12 cellular contexts compared by ENCODE assay signal in the genomic region with DNA sequence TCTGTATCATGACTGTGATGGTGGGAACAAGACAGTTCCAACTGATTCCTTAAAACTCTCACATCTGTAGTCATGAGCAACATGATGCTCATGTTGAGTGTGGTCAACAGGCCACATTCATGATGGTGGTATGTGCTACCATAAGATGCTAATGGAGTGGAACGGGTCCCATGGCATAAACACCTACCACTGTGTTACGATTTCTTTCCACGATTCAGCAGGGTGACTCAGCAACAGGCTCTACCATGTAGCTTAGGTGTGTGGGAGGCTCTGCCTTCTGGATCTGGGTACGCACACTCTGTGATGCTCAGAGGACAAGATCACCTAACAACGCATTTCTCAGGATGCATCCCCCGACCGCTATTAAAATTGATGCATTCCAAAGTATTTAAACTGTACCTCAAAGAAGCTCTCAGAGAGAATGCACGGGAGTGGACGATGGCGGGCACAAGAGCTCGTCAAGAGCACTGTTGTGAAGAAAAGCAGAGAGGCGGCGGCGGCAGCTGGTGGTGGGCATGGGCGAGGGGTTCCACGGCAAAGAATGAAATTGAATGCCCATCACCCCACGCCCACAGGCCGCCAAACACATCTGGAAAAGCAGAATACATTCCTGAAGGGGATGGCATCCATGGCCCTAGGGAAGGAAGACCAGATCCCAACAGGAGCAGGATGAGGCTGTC.
A peak's percentile ranks its signal among the peaks of the same experiment; 100 is the strongest.
DNase-seq lines count a peak whose midpoint lies in the region; TF ChIP-seq lines count a peak whose summit lies in the region.
"Had no signal": no experiment of that assay in that cellular context is flagged by ENCODE, and none has a peak within 500 bp of the region (broad histone marks: within the 10 kb centered on the region; RNA-seq: fewer than 3 reads in every experiment).

No MANE protein-coding gene starts in this region.

- no peak overlapping the region for H3K4me3 ChIP-seq in lower leg skin (ENCODE audit: low read depth, poor library complexity, severe bottlenecking)
- H3K4me3 ChIP-seq: hepatocyte had no signal

- peaks cover 61% of the 10 kb centered on the region for H3K4me1 Mint-ChIP-seq in T-helper 1 cell treated with Interleukin-12 subunit alpha and Interleukin-12 subunit beta and Interleukin-4 antibody, amounts not matched to agents 30 μg/mL and 1 μg/mL, for 36 hours (ENCODE audit: low read depth)
- H3K4me1 Mint-ChIP-seq in activated T-cell treated with anti-CD3 and anti-CD28 coated beads, Interleukin-2, amount 50 U/mL, for 24 hours (ENCODE audit: low read depth): peaks cover 96% of the 10 kb centered on the region
- H3K4me1 Mint-ChIP-seq in immature natural killer cell: peaks cover 88 to 92% of the 10 kb centered on the region in 2 donors

- H3K36me3 Mint-ChIP-seq in T-helper 1 cell treated with Interleukin-12 subunit alpha and Interleukin-12 subunit beta and Interleukin-4 antibody, amounts not matched to agents 30 μg/mL and 1 μg/mL, for 36 hours (ENCODE audit: low read depth): peaks cover 14% of the 10 kb centered on the region
- H3K36me3 Mint-ChIP-seq in activated T-cell treated with anti-CD3 and anti-CD28 coated beads, Interleukin-2, amount 50 U/mL, for 24 hours (ENCODE audit: low read depth): peaks cover 59% of the 10 kb centered on the region
- H3K36me3 Mint-ChIP-seq in immature natural killer cell: no peaks in the 10 kb centered on the region

- H3K4me3 Mint-ChIP-seq in T-helper 1 cell treated with Interleukin-12 subunit alpha and Interleukin-12 subunit beta and Interleukin-4 antibody, amounts not matched to agents 30 μg/mL and 1 μg/mL, for 36 hours: no peak overlapping the region
- no peak overlapping the region for H3K4me3 Mint-ChIP-seq in activated T-cell treated with anti-CD3 and anti-CD28 coated beads, Interleukin-2, amount 50 U/mL, for 24 hours
- peak overlapping the region; percentile 20 to 62 (median 52) for H3K4me3 Mint-ChIP-seq in immature natural killer cell
- H3K4me3 Mint-ChIP-seq: nephron had no signal

- H3K27me3 Mint-ChIP-seq in T-helper 1 cell treated with Interleukin-12 subunit alpha and Interleukin-12 subunit beta and Interleukin-4 antibody, amounts not matched to agents 30 μg/mL and 1 μg/mL, for 36 hours (ENCODE audit: low read depth): no peaks in the 10 kb centered on the region
- H3K27me3 Mint-ChIP-seq in activated T-cell treated with anti-CD3 and anti-CD28 coated beads, Interleukin-2, amount 50 U/mL, for 24 hours: no peaks in the 10 kb centered on the region
- peaks cover 0 to 2% (median 2%) of the 10 kb centered on the region in 3 donors for H3K27me3 Mint-ChIP-seq in immature natural killer cell (ENCODE audit: low read depth in 3 of 3)

- DNase-seq in T-helper 1 cell (no peak), immature natural killer cell (no peak), midbrain (lab: John Stamatoyannopoulos, UW) (no peak), lower leg skin (ENCODE audit: low spot score in 2 of 2) (no peak), HuH-7.5 (ENCODE audit: low spot score) (no peak)
- no peak for DNase-seq in activated T-cell treated with anti-CD3 and anti-CD28 coated beads, Interleukin-2, amount 50 U/mL, for 24 hours
- DNase-seq in stimulated activated CD4-positive, alpha-beta T cell treated with anti-CD3 and anti-CD28 coated beads, TNF-alpha, amount 100 ng/mL, for 4 hours (ENCODE audit: low read depth in 3 of 3): peak in 2 of 3 experiments; percentile 31 to 40
- DNase-seq: Karpas-422, NCI-H82 had no signal

- WGBS in lower leg skin, 2 donors: 89 to 91% methylated on average over 18 of the region's 18 CpGs

- peak overlapping the region; percentile 43 for H3K27ac Mint-ChIP-seq in T-helper 1 cell treated with Interleukin-12 subunit alpha and Interleukin-12 subunit beta and Interleukin-4 antibody, amounts not matched to agents 30 μg/mL and 1 μg/mL, for 36 hours
- H3K27ac Mint-ChIP-seq in activated T-cell treated with anti-CD3 and anti-CD28 coated beads, Interleukin-2, amount 50 U/mL, for 24 hours: peak overlapping the region; percentile 90
- peak overlapping the region in 3 of 6 donors; percentile 6 to 56 (median 16) for H3K27ac Mint-ChIP-seq in immature natural killer cell
- H3K27ac Mint-ChIP-seq: nephron had no signal

- intact Hi-C loops in lower leg skin (cut with DNase I; ENCODE audit: low total_unique reads): no loop called here

- no peak for TF ChIP-seq CTCF in lower leg skin (IDR thresholded peaks at IDR 0.05)

- H3K9me3 Mint-ChIP-seq in T-helper 1 cell treated with Interleukin-12 subunit alpha and Interleukin-12 subunit beta and Interleukin-4 antibody, amounts not matched to agents 30 μg/mL and 1 μg/mL, for 36 hours: no peaks in the 10 kb centered on the region
- H3K9me3 Mint-ChIP-seq in activated T-cell treated with anti-CD3 and anti-CD28 coated beads, Interleukin-2, amount 50 U/mL, for 24 hours: no peaks in the 10 kb centered on the region
- no peaks in the 10 kb centered on the region for H3K9me3 Mint-ChIP-seq in immature natural killer cell
- H3K9me3 Mint-ChIP-seq: nephron had no signal

- TF ChIP-seq POLR2A in lower leg skin (IDR thresholded peaks at IDR 0.05): no peak

Comparison
In these comparisons a context has a peak if more than half of its experiments do, and no peak if none do; other contexts are left out.
1. H3K4me3 Mint-ChIP-seq: peak in immature natural killer cell (5 of 5); none in T-helper 1 cell treated with Interleukin-12 subunit alpha and Interleukin-12 subunit beta and Interleukin-4 antibody, amounts not matched to agents 30 μg/mL and 1 μg/mL, for 36 hours (single experiment) and activated T-cell treated with anti-CD3 and anti-CD28 coated beads, Interleukin-2, amount 50 U/mL, for 24 hours (single experiment).
2. DNase-seq: peak in stimulated activated CD4-positive, alpha-beta T cell treated with anti-CD3 and anti-CD28 coated beads, TNF-alpha, amount 100 ng/mL, for 4 hours (2 of 3); none in T-helper 1 cell (0 of 5), activated T-cell treated with anti-CD3 and anti-CD28 coated beads, Interleukin-2, amount 50 U/mL, for 24 hours (single experiment), immature natural killer cell (0 of 3), midbrain (single experiment), lower leg skin (0 of 2) and HuH-7.5 (single experiment).